ENCODE assay signal across 28 cellular contexts in genomic region chr4:120261117-120261516, GRCh38.
DNase-seq lines count a peak whose midpoint lies in the region; ATAC-seq, FAIRE-seq and TF ChIP-seq lines count a peak whose summit lies in the region.
"Had no signal": no experiment of that assay in that cellular context is flagged by ENCODE, and none has a peak within 500 bp of the region (broad histone marks: within the 10 kb centered on the region; RNA-seq: fewer than 3 reads in every experiment).

No MANE protein-coding gene starts in this region.

- no peaks in the 10 kb centered on the region for H3K27me3 ChIP-seq in HepG2 (ENCODE audit: control insufficient read depth in 1 of 2, insufficient read depth in 2 of 2, low read length in 2 of 2)
- no peaks in the 10 kb centered on the region for H3K27me3 ChIP-seq in right lobe of liver
- H3K27me3 ChIP-seq in IMR-90 (ENCODE audit: control insufficient read depth, insufficient read depth, low read length) = no peaks in the 10 kb centered on the region
- H3K27me3 ChIP-seq in K562 (ENCODE audit: control insufficient read depth in 2 of 2, insufficient read depth in 2 of 2, low read length in 2 of 2) = no peaks in the 10 kb centered on the region
- no peaks in the 10 kb centered on the region for H3K27me3 ChIP-seq in endodermal cell (ENCODE audit: control insufficient read depth, insufficient read depth, low read length, poor library complexity, severe bottlenecking)
- no peaks in the 10 kb centered on the region for H3K27me3 ChIP-seq in neural progenitor cell
- H3K27me3 ChIP-seq: BE2C, BLaER1 had no signal

- TF ChIP-seq POLR2A in HepG2 (IDR thresholded peaks at IDR 0.05; ENCODE audit: insufficient read depth in 1 of 2, low read depth in 2 of 2, low read length in 2 of 2) (no peak), right lobe of liver (IDR thresholded peaks at IDR 0.05) (no peak), IMR-90 (IDR thresholded peaks at IDR 0.05; ENCODE audit: low read depth, low read length) (no peak), K562 (conservative IDR thresholded peaks at IDR 0.05) (no peak)

- POLR2A ChIA-PET in HepG2 (lab: Yijun Ruan, JAX) (no interaction called here), IMR-90 (lab: Charles Lee; ENCODE audit: unreplicated experiment) (no interaction called here), K562 (lab: Yijun Ruan, JAX) (interaction anchor here (0.8 kb wide), 1 partner anchor 34 kb away, joined by 3 read pairs; no protein-coding TSS in a partner anchor)

- no peak for ATAC-seq in HepG2
- no peak for ATAC-seq in right lobe of liver
- ATAC-seq in IMR-90 (ENCODE audit: low read depth) = no peak
- ATAC-seq in K562 = no peak
- ATAC-seq: GM12878 had no signal

- TF ChIP-seq CTCF in HepG2 (CRISPR knock-in tag; IDR thresholded peaks at IDR 0.05) (no peak), right lobe of liver (IDR thresholded peaks at IDR 0.05) (no peak), IMR-90 (conservative IDR thresholded peaks at IDR 0.05; ENCODE audit: low read depth, low read length) (no peak), K562 (IDR thresholded peaks at IDR 0.05 in 2 of 3, conservative IDR thresholded peaks at IDR 0.05 in 1 of 3; ENCODE audit: insufficient read depth in 2 of 3, low read depth in 1 of 3, low read length in 3 of 3) (no peak), endodermal cell (conservative IDR thresholded peaks at IDR 0.05) (no peak), neural progenitor cell (IDR thresholded peaks at IDR 0.05) (no peak)

- peaks cover 4% of the 10 kb centered on the region for H3F3A ChIP-seq in neural progenitor cell (ENCODE audit: low read depth)

- H3K9me3 ChIP-seq in HepG2 (ENCODE audit: low read length) = no peaks in the 10 kb centered on the region
- H3K9me3 ChIP-seq in right lobe of liver = no peaks in the 10 kb centered on the region
- H3K9me3 ChIP-seq in IMR-90 (ENCODE audit: control insufficient read depth, insufficient read depth, low read length) = no peaks in the 10 kb centered on the region
- H3K9me3 ChIP-seq in K562 (replicated peaks; ENCODE audit: control insufficient read depth, insufficient read depth, low read depth, low read length) = no peaks in the 10 kb centered on the region
- no peaks in the 10 kb centered on the region for H3K9me3 ChIP-seq in endodermal cell (ENCODE audit: control insufficient read depth, low read length)
- H3K9me3 ChIP-seq in neural progenitor cell (ENCODE audit: low read depth) = no peaks in the 10 kb centered on the region
- H3K9me3 ChIP-seq: BE2C, BLaER1 had no signal

- no peak overlapping the region for H4K5ac ChIP-seq in IMR-90 (ENCODE audit: low read depth, low read length)

- H3K27me3 Mint-ChIP-seq in endodermal cell (ENCODE audit: insufficient read depth) (no peaks in the 10 kb centered on the region), neural progenitor cell (ENCODE audit: insufficient read depth, low read depth) (no peaks in the 10 kb centered on the region)

- no peak overlapping the region for H3K4ac ChIP-seq in IMR-90 (ENCODE audit: low read depth, low read length)

- H3K9me3 Mint-ChIP-seq in endodermal cell (no peaks in the 10 kb centered on the region), neural progenitor cell (peaks cover 4% of the 10 kb centered on the region)

- FAIRE-seq in HepG2 (lab: Jason Lieb, UNC) = no peak
- FAIRE-seq in K562 (lab: Jason Lieb, UNC) = no peak
- FAIRE-seq: GM12878, GM12892, GM18507 had no signal

- no peak overlapping the region for H4K91ac ChIP-seq in IMR-90 (ENCODE audit: insufficient read depth, low read depth, low read length)

- no peak overlapping the region for H4K8ac ChIP-seq in IMR-90 (ENCODE audit: low read depth in 2 of 2, low read length in 2 of 2)

- H3K18ac ChIP-seq in IMR-90 (ENCODE audit: low read depth, low read length) = no peak overlapping the region

- no peak overlapping the region for H2BK5ac ChIP-seq in IMR-90 (ENCODE audit: low read depth, low read length, poor library complexity, severe bottlenecking)

- H3K4me3 Mint-ChIP-seq in endodermal cell (peak overlapping the region; percentile 59), neural progenitor cell (no peak overlapping the region)
- H3K4me3 Mint-ChIP-seq: CD14-positive monocyte; CD4-positive, alpha-beta memory T cell; CD4-positive, CD25-positive, alpha-beta regulatory T cell; CD8-positive, alpha-beta memory T cell had no signal

- DNase-seq in HepG2 (ENCODE audit: low spot score) = no peak
- DNase-seq in right lobe of liver = no peak
- no peak for DNase-seq in IMR-90
- DNase-seq in K562 (ENCODE audit: extremely low read depth in 1 of 4, low spot score in 3 of 4) = no peak
- DNase-seq in endodermal cell = no peak
- no peak for DNase-seq in neural progenitor cell (ENCODE audit: low spot score)
- DNase-seq in stimulated activated CD4-positive, alpha-beta T cell treated with anti-CD3 and anti-CD28 coated beads, Interleukin-1b, Interleukin-23, amount 100 ng/mL, for 48 hours = no peak
- DNase-seq in caudate nucleus (lab: John Stamatoyannopoulos, UW) = no peak
- DNase-seq: ACHN; BE2C; C1 segment of cervical spinal cord; CD4-positive, alpha-beta memory T cell; CD4-positive, CD25-positive, alpha-beta regulatory T cell; CD8-positive, alpha-beta memory T cell; COR-L47; DMS 273 treated with DMSO at 0.1 percent for 48 hours; DMS153; DMS53; DMS79; DND-41; EL; GDM1 had no signal

- 47% methylated on average over 6 of the region's 6 CpGs for WGBS in HepG2 (ENCODE audit: low lambda C conversion rate)
- 79% methylated on average over 6 of the region's 6 CpGs for WGBS in right lobe of liver (ENCODE audit: insufficient coverage, low coverage, low lambda C conversion rate, missing lambda C conversion rate)
- 85% methylated on average over 2 of the region's 6 CpGs; no CpG with 5 or more reads in 1 of the 2 experiments for WGBS in IMR-90 (ENCODE audit: extremely low coverage in 2 of 2, insufficient read length in 1 of 2), 2 experiments
- WGBS in K562 (ENCODE audit: insufficient coverage, low coverage, missing lambda C conversion rate) = 1% methylated on average over 6 of the region's 6 CpGs
- WGBS in endodermal cell (ENCODE audit: insufficient coverage in 1 of 2, insufficient read length in 1 of 2), 2 experiments = 93 to 98% methylated on average over 5 to 6 of the region's 6 CpGs

- in situ Hi-C loops in HepG2 (cut with HindIII; ENCODE audit: extremely low pct_ligation_motif_present, low pct_unique_long_range_greater_than_20kb) (no loop called here), IMR-90 (cut with MboI; ENCODE audit: low sequenced_read_pairs) (no loop called here), K562 (cut with MboI) (no loop called here)

- no peak for TF ChIP-seq EP300 in HepG2 (IDR thresholded peaks at IDR 0.05; ENCODE audit: low read depth in 2 of 2, low read length in 2 of 2)
- no peak for TF ChIP-seq EP300 in HepG2 (CRISPR knock-in tag; IDR thresholded peaks at IDR 0.05; ENCODE audit: borderline replicate concordance)
- no peak for TF ChIP-seq EP300 in K562 (IDR thresholded peaks at IDR 0.05; ENCODE audit: low read length)

- H3K9ac ChIP-seq in HepG2 (ENCODE audit: insufficient read depth, low read depth, low read length) (no peak overlapping the region), IMR-90 (ENCODE audit: low read depth, low read length) (no peak overlapping the region), K562 (ENCODE audit: insufficient read depth in 1 of 2, low read depth in 2 of 2, low read length in 2 of 2) (no peak overlapping the region), endodermal cell (ENCODE audit: extremely low read depth, low read length, poor library complexity, severe bottlenecking) (no peak overlapping the region), neural progenitor cell (no peak overlapping the region)
- H3K9ac ChIP-seq: BLaER1 had no signal

- H3K27ac ChIP-seq in HepG2 (ENCODE audit: extremely low read length, insufficient read depth, low read length) (no peak overlapping the region), right lobe of liver (no peak overlapping the region), IMR-90 (ENCODE audit: insufficient read depth, low read length) (no peak overlapping the region), K562 (ENCODE audit: extremely low read depth, low read depth, low read length) (no peak overlapping the region), endodermal cell (ENCODE audit: low read depth, low read length) (no peak overlapping the region), neural progenitor cell (no peak overlapping the region), caudate nucleus (ENCODE audit: low read depth, low read length) (no peak overlapping the region)
- H3K27ac ChIP-seq: 22Rv1, BLaER1 had no signal

- no peak for TF ChIP-seq RAD21 in HepG2 (CRISPR knock-in tag; IDR thresholded peaks at IDR 0.05)
- TF ChIP-seq RAD21 in IMR-90 (IDR thresholded peaks at IDR 0.05; ENCODE audit: low read length) = no peak
- TF ChIP-seq RAD21 in K562 (CRISPR knock-in tag; conservative IDR thresholded peaks at IDR 0.05 in 1 of 2, IDR thresholded peaks at IDR 0.05 in 1 of 2) = no peak

- H3K36me3 Mint-ChIP-seq in endodermal cell (ENCODE audit: low read depth) (no peaks in the 10 kb centered on the region), neural progenitor cell (peaks cover 1% of the 10 kb centered on the region)
- H3K36me3 Mint-ChIP-seq: CD14-positive monocyte; CD4-positive, alpha-beta memory T cell; CD4-positive, CD25-positive, alpha-beta regulatory T cell; CD8-positive, alpha-beta memory T cell had no signal

- dilution Hi-C loops in IMR-90 (cut with HindIII; ENCODE audit: low sequenced_read_pairs, unreplicated experiment) = no loop called here

- no peak overlapping the region for H3K4me2 ChIP-seq in HepG2 (ENCODE audit: low read depth, low read length)
- H3K4me2 ChIP-seq in IMR-90 (ENCODE audit: low read depth, low read length) = no peak overlapping the region
- no peak overlapping the region for H3K4me2 ChIP-seq in K562 (ENCODE audit: insufficient read depth, low read length)
- no peak overlapping the region for H3K4me2 ChIP-seq in neural progenitor cell
- H3K4me2 ChIP-seq: BLaER1 had no signal

- H2AK9ac ChIP-seq in IMR-90 (replicated peaks; ENCODE audit: low read depth, low read length, poor library complexity) = no peak overlapping the region

- intact Hi-C loops in HepG2 (cut with micrococcal nuclease; ENCODE audit: unreplicated experiment) = no loop called here
- intact Hi-C loops in right lobe of liver (cut with DNase I) = no loop called here
- intact Hi-C loops in IMR-90 (cut with micrococcal nuclease) = no loop called here
- intact Hi-C loops in K562 (cut with micrococcal nuclease) = no loop called here

- H3K4me3 ChIP-seq in HepG2 (replicated peaks in 1 of 3; ENCODE audit: insufficient read depth in 1 of 3, low read depth in 2 of 3, low read length in 3 of 3) (no peak overlapping the region), right lobe of liver (no peak overlapping the region), IMR-90 (ENCODE audit: insufficient read depth, low read depth, low read length) (no peak overlapping the region), K562 (no peak overlapping the region), endodermal cell (ENCODE audit: low read length) (no peak overlapping the region), neural progenitor cell (no peak overlapping the region)
- H3K4me3 ChIP-seq: BLaER1, GM12878 had no signal

- no peak overlapping the region for H2AFZ ChIP-seq in HepG2 (ENCODE audit: low read length)
- no peak overlapping the region for H2AFZ ChIP-seq in IMR-90 (replicated peaks; ENCODE audit: low read length, poor library complexity)
- no peak overlapping the region for H2AFZ ChIP-seq in K562 (ENCODE audit: low read depth, low read length)
- no peak overlapping the region for H2AFZ ChIP-seq in neural progenitor cell (replicated peaks)

- H3K27ac Mint-ChIP-seq in endodermal cell = no peak overlapping the region
- no peak overlapping the region for H3K27ac Mint-ChIP-seq in neural progenitor cell
- H3K27ac Mint-ChIP-seq: CD4-positive, alpha-beta memory T cell; CD4-positive, CD25-positive, alpha-beta regulatory T cell; CD8-positive, alpha-beta memory T cell had no signal

- H3K36me3 ChIP-seq in HepG2 (replicated peaks in 1 of 2; ENCODE audit: control insufficient read depth in 1 of 2, insufficient read depth in 2 of 2, low read length in 2 of 2) = no peaks in the 10 kb centered on the region
- no peaks in the 10 kb centered on the region for H3K36me3 ChIP-seq in right lobe of liver
- H3K36me3 ChIP-seq in IMR-90 (ENCODE audit: control insufficient read depth, insufficient read depth, low read length) = no peaks in the 10 kb centered on the region
- H3K36me3 ChIP-seq in K562 (ENCODE audit: control insufficient read depth, insufficient read depth, low read length) = no peaks in the 10 kb centered on the region
- no peaks in the 10 kb centered on the region for H3K36me3 ChIP-seq in endodermal cell (ENCODE audit: control insufficient read depth, insufficient read depth, low read length)
- H3K36me3 ChIP-seq in neural progenitor cell = no peaks in the 10 kb centered on the region
- H3K36me3 ChIP-seq: BE2C, BLaER1 had no signal

- no peak overlapping the region for H3K14ac ChIP-seq in IMR-90 (replicated peaks; ENCODE audit: low read depth, low read length)

- H3K9me1 ChIP-seq in IMR-90 (ENCODE audit: insufficient read depth, low read length) (no peaks in the 10 kb centered on the region), K562 (ENCODE audit: control insufficient read depth, insufficient read depth, low read length) (no peaks in the 10 kb centered on the region)

- no peaks in the 10 kb centered on the region for H3K4me1 ChIP-seq in HepG2 (ENCODE audit: insufficient read depth, low read length)
- H3K4me1 ChIP-seq in right lobe of liver = no peaks in the 10 kb centered on the region
- no peaks in the 10 kb centered on the region for H3K4me1 ChIP-seq in IMR-90 (ENCODE audit: control insufficient read depth, insufficient read depth, low read length)
- no peaks in the 10 kb centered on the region for H3K4me1 ChIP-seq in K562 (replicated peaks in 1 of 2; ENCODE audit: control insufficient read depth in 2 of 2, insufficient read depth in 2 of 2, low read length in 2 of 2)
- H3K4me1 ChIP-seq in endodermal cell (ENCODE audit: control insufficient read depth, insufficient read depth, low read length) = no peaks in the 10 kb centered on the region
- H3K4me1 ChIP-seq in neural progenitor cell = peaks cover 15% of the 10 kb centered on the region
- H3K4me1 ChIP-seq: BE2C, BLaER1 had no signal

- H2BK20ac ChIP-seq in IMR-90 (ENCODE audit: low read depth, low read length) = no peak overlapping the region

- no peak overlapping the region for H2BK120ac ChIP-seq in IMR-90 (ENCODE audit: low read depth, low read length)

- CTCF ChIA-PET in HepG2 (lab: Yijun Ruan, JAX; ENCODE audit: low intra/inter-chr PET ratio, low total read pairs) = no interaction called here
- CTCF ChIA-PET in IMR-90 (lab: Yijun Ruan, JAX) = no interaction called here
- CTCF ChIA-PET in K562 (lab: Yijun Ruan, JAX; ENCODE audit: low intra/inter-chr PET ratio) = no interaction called here

- no peaks in the 10 kb centered on the region for H3K79me2 ChIP-seq in HepG2 (ENCODE audit: insufficient read depth, low read length)
- H3K79me2 ChIP-seq in K562 (ENCODE audit: control insufficient read depth, insufficient read depth, low read length) = no peaks in the 10 kb centered on the region
- no peaks in the 10 kb centered on the region for H3K79me2 ChIP-seq in neural progenitor cell (ENCODE audit: low read depth)

- H3K4me1 Mint-ChIP-seq in endodermal cell (peaks cover 1% of the 10 kb centered on the region), neural progenitor cell (peaks cover 12% of the 10 kb centered on the region)
- H3K4me1 Mint-ChIP-seq: CD14-positive monocyte; CD4-positive, CD25-positive, alpha-beta regulatory T cell; CD8-positive, alpha-beta memory T cell had no signal

- H3K79me1 ChIP-seq in IMR-90 (ENCODE audit: low read depth in 1 of 2, low read length in 2 of 2) = no peaks in the 10 kb centered on the region

- BruUV-seq in HepG2 (replicated peaks; lab: Mats Ljungman, UMichigan) (no TSS peak), IMR-90 (replicated peaks; lab: Mats Ljungman, UMichigan) (no TSS peak), K562 (replicated peaks; lab: Mats Ljungman, UMichigan) (no TSS peak)

- H3K56ac ChIP-seq in IMR-90 (ENCODE audit: extremely low read depth, insufficient read depth, low read length) = no peak overlapping the region

- H2BK15ac ChIP-seq in IMR-90 (ENCODE audit: low read depth, low read length) = no peak overlapping the region

- no peaks in the 10 kb centered on the region for H4K20me1 ChIP-seq in HepG2 (ENCODE audit: insufficient read depth, low read length)
- H4K20me1 ChIP-seq in IMR-90 (ENCODE audit: insufficient read depth, low read length) = no peaks in the 10 kb centered on the region
- H4K20me1 ChIP-seq in K562 (replicated peaks; ENCODE audit: control insufficient read depth, insufficient read depth, low read length) = no peaks in the 10 kb centered on the region
- H4K20me1 ChIP-seq in neural progenitor cell (ENCODE audit: low read depth) = no peaks in the 10 kb centered on the region
- H4K20me1 ChIP-seq: BLaER1 had no signal

- no peak overlapping the region for H2AK5ac ChIP-seq in IMR-90 (ENCODE audit: low read depth, low read length)

- H3K23ac ChIP-seq in IMR-90 (ENCODE audit: low read depth, low read length) = no peak overlapping the region

Comparison
In these comparisons a context has a peak if more than half of its experiments do, and no peak if none do; other contexts are left out.
1. Of the 241 proteins assayed by ChIP-seq in both HepG2 and K562: peak only in HepG2: none; only in K562: none; in both: CEBPB; in neither: 239; mixed calls (peak in some experiments, not most) for 1.